ENCODE assay signal across 8 cellular contexts in genomic region chr15:49169880-49170597, GRCh38. TPM values are rescaled to one million over a fixed set of nuclear protein-coding genes. Genes with fewer than 3 reads are reported as not detected.
DNase-seq lines count a peak whose midpoint lies in the region; ATAC-seq and TF ChIP-seq lines count a peak whose summit lies in the region.

Gene GALK2 (plus strand): TSS chr15:49170247. CDS start chr15:49170323, 76 bp downstream.

- peak within 1 kb of the TSS; percentile 92 for H3K27ac ChIP-seq in DND-41 (ENCODE audit: low read length)
- peak within 1 kb of the TSS; percentile 65 for H3K27ac ChIP-seq in Karpas-422 (ENCODE audit: low read length)
- peak within 1 kb of the TSS; percentile 82 for H3K27ac ChIP-seq in RWPE1

- H4K20me1 ChIP-seq in DND-41 (ENCODE audit: insufficient read depth, low read length) (no peaks in the 10 kb centered on the region), Karpas-422 (ENCODE audit: insufficient read depth, low read depth, low read length) (no peaks in the 10 kb centered on the region)

- H3K27me3 ChIP-seq in DND-41 (ENCODE audit: insufficient read depth, low read length, poor library complexity) (no peaks in the 10 kb centered on the region), Karpas-422 (ENCODE audit: low read length) (no peaks in the 10 kb centered on the region)

- H3K4me1 Mint-ChIP-seq in activated T-helper 2 cell treated with anti-CD3 and anti-CD28 coated beads, Interferon-gamma antibody, Interleukin-2, Interleukin-4, amounts not matched to agents 10 μg/mL and 5 μg/mL and 100 μg/mL, durations not matched to agents 14 hours and 24 hours and 36 hours (ENCODE audit: low read depth): peaks cover 26% of the 10 kb centered on the region
- peaks cover 19 to 39% of the 10 kb centered on the region in 2 donors for H3K4me1 Mint-ChIP-seq in natural killer cell treated with Interleukin-12 subunit alpha and Interleukin-12 subunit beta and Interleukin-15 and Interleukin-18, amount 100 ng/mL, for 72 hours (ENCODE audit: low read depth in 2 of 2)

- H3K9me3 ChIP-seq in DND-41 (ENCODE audit: insufficient read depth, low read length, severe bottlenecking) (no peaks in the 10 kb centered on the region), Karpas-422 (ENCODE audit: low read length) (no peaks in the 10 kb centered on the region)

- POLR2A ChIA-PET in RWPE1 (lab: Yijun Ruan, JAX; ENCODE audit: low non-redundant PET): interaction anchor here (0.7 to 1.0 kb wide), 3 partner anchors 11 to 15 kb away, joined by 3 to 4 read pairs (median 3); partner anchors contain the start of gene COPS2

- H3K27me3 Mint-ChIP-seq in activated T-helper 2 cell treated with anti-CD3 and anti-CD28 coated beads, Interferon-gamma antibody, Interleukin-2, Interleukin-4, amounts not matched to agents 10 μg/mL and 5 μg/mL and 100 μg/mL, durations not matched to agents 14 hours and 24 hours and 36 hours (ENCODE audit: low read depth): no peaks in the 10 kb centered on the region
- H3K27me3 Mint-ChIP-seq in natural killer cell treated with Interleukin-12 subunit alpha and Interleukin-12 subunit beta and Interleukin-15 and Interleukin-18, amount 100 ng/mL, for 72 hours: no peaks in the 10 kb centered on the region

- no peaks in the 10 kb centered on the region for H3K9me3 Mint-ChIP-seq in activated T-helper 2 cell treated with anti-CD3 and anti-CD28 coated beads, Interferon-gamma antibody, Interleukin-2, Interleukin-4, amounts not matched to agents 10 μg/mL and 5 μg/mL and 100 μg/mL, durations not matched to agents 14 hours and 24 hours and 36 hours
- H3K9me3 Mint-ChIP-seq in natural killer cell treated with Interleukin-12 subunit alpha and Interleukin-12 subunit beta and Interleukin-15 and Interleukin-18, amount 100 ng/mL, for 72 hours: no peaks in the 10 kb centered on the region

- TF ChIP-seq CTCF in DND-41 (IDR thresholded peaks at IDR 0.05; ENCODE audit: borderline replicate concordance, extremely low read depth, low read length, poor library complexity, severe bottlenecking): no peak
- TF ChIP-seq CTCF in RWPE1 (conservative IDR thresholded peaks at IDR 0.05; ENCODE audit: low read depth): no peak

- peaks cover 25% of the 10 kb centered on the region for H3K4me1 ChIP-seq in DND-41 (ENCODE audit: insufficient read depth, low read length)
- H3K4me1 ChIP-seq in Karpas-422 (ENCODE audit: low read length): peaks cover 18% of the 10 kb centered on the region

- CTCF ChIA-PET in RWPE1 (lab: Yijun Ruan, JAX): interaction anchor here (1.0 kb wide), 1 partner anchor 975 kb away, joined by 3 read pairs; no protein-coding TSS in a partner anchor

- H3K79me2 ChIP-seq in DND-41 (ENCODE audit: insufficient read depth, low read length): peaks cover 51% of the 10 kb centered on the region
- H3K79me2 ChIP-seq in Karpas-422 (ENCODE audit: low read length): peaks cover 62% of the 10 kb centered on the region

- intact Hi-C loops in activated T-helper 2 cell treated with anti-CD3 and anti-CD28 coated beads, Interferon-gamma antibody, Interleukin-2, Interleukin-4, amounts not matched to agents 10 μg/mL and 5 μg/mL and 100 μg/mL, durations not matched to agents 14 hours and 24 hours and 36 hours (cut with micrococcal nuclease): loop anchor here (1.0 kb wide), 1 partner anchor 15 kb away; the partner anchor contains the start of gene COPS2

- peak within 1 kb of the TSS; percentile 81 for H3K9ac ChIP-seq in DND-41 (ENCODE audit: low read depth, low read length)
- peak within 1 kb of the TSS; percentile 79 for H3K9ac ChIP-seq in Karpas-422 (ENCODE audit: low read length)

- H3K27ac Mint-ChIP-seq in activated T-helper 2 cell treated with anti-CD3 and anti-CD28 coated beads, Interferon-gamma antibody, Interleukin-2, Interleukin-4, amounts not matched to agents 10 μg/mL and 5 μg/mL and 100 μg/mL, durations not matched to agents 14 hours and 24 hours and 36 hours: peak within 1 kb of the TSS; percentile 94
- peak within 1 kb of the TSS; percentile 89 to 96 for H3K27ac Mint-ChIP-seq in natural killer cell treated with Interleukin-12 subunit alpha and Interleukin-12 subunit beta and Interleukin-15 and Interleukin-18, amount 100 ng/mL, for 72 hours

- ATAC-seq in DND-41 (ENCODE audit: insufficient read depth, low read depth): peak; percentile 98
- ATAC-seq in GM21825 (IDR thresholded peaks at IDR 0.05; ENCODE audit: unreplicated experiment): peak; percentile 97
- ATAC-seq in natural killer cell treated with Interleukin-12 subunit alpha and Interleukin-12 subunit beta and Interleukin-15 and Interleukin-18, amount 100 ng/mL, for 72 hours: peak; percentile 99
- peak; percentile 100 for ATAC-seq in stimulated activated naive CD8-positive, alpha-beta T cell treated with anti-CD3 and anti-CD28 coated beads, Interleukin-15, Interleukin-2, amounts not matched to agents 100 U/mL and 50 U/mL, for 24 hours

- peak within 1 kb of the TSS; percentile 96 for H3K4me3 Mint-ChIP-seq in activated T-helper 2 cell treated with anti-CD3 and anti-CD28 coated beads, Interferon-gamma antibody, Interleukin-2, Interleukin-4, amounts not matched to agents 10 μg/mL and 5 μg/mL and 100 μg/mL, durations not matched to agents 14 hours and 24 hours and 36 hours (ENCODE audit: low read depth)
- peak within 1 kb of the TSS; percentile 95 for H3K4me3 Mint-ChIP-seq in natural killer cell treated with Interleukin-12 subunit alpha and Interleukin-12 subunit beta and Interleukin-15 and Interleukin-18, amount 100 ng/mL, for 72 hours

- no peaks in the 10 kb centered on the region for H3K9me2 ChIP-seq in Karpas-422 (replicated peaks; ENCODE audit: insufficient read depth, low read length)

- H3K36me3 Mint-ChIP-seq in activated T-helper 2 cell treated with anti-CD3 and anti-CD28 coated beads, Interferon-gamma antibody, Interleukin-2, Interleukin-4, amounts not matched to agents 10 μg/mL and 5 μg/mL and 100 μg/mL, durations not matched to agents 14 hours and 24 hours and 36 hours (ENCODE audit: low read depth): peaks cover 10% of the 10 kb centered on the region
- H3K36me3 Mint-ChIP-seq in natural killer cell treated with Interleukin-12 subunit alpha and Interleukin-12 subunit beta and Interleukin-15 and Interleukin-18, amount 100 ng/mL, for 72 hours: no peaks in the 10 kb centered on the region

- H3K36me3 ChIP-seq in DND-41 (ENCODE audit: insufficient read depth, low read length) (no peaks in the 10 kb centered on the region), Karpas-422 (ENCODE audit: insufficient read depth, low read length) (no peaks in the 10 kb centered on the region)

- peak; percentile 89 for DNase-seq in DND-41
- DNase-seq in Karpas-422: peak; percentile 91
- DNase-seq in RWPE1 (ENCODE audit: low spot score): peak; percentile 88
- peak; percentile 82 for DNase-seq in activated T-helper 2 cell treated with anti-CD3 and anti-CD28 coated beads, Interferon-gamma antibody, Interleukin-2, Interleukin-4, amounts not matched to agents 10 μg/mL and 5 μg/mL and 100 μg/mL, durations not matched to agents 14 hours and 24 hours and 36 hours (ENCODE audit: low spot score)
- DNase-seq in fibroblast of peridontal ligament (ENCODE audit: extremely low read depth): peak; percentile 78
- DNase-seq in natural killer cell treated with Interleukin-12 subunit alpha and Interleukin-12 subunit beta and Interleukin-15 and Interleukin-18, amount 100 ng/mL, for 72 hours (ENCODE audit: low spot score): peak; percentile 85
- peak; percentile 81 for DNase-seq in stimulated activated naive CD8-positive, alpha-beta T cell treated with anti-CD3 and anti-CD28 coated beads, Interleukin-15, Interleukin-2, amounts not matched to agents 100 U/mL and 50 U/mL, for 24 hours

- peak within 1 kb of the TSS; percentile 88 to 89 for H3K4me3 ChIP-seq in DND-41 (ENCODE audit: low read depth in 1 of 2, low read length in 2 of 2)
- peak within 1 kb of the TSS; percentile 80 for H3K4me3 ChIP-seq in Karpas-422 (ENCODE audit: low read length)

- H3K4me2 ChIP-seq in DND-41 (ENCODE audit: insufficient read depth, low read length): peak within 1 kb of the TSS; percentile 76
- peak within 1 kb of the TSS; percentile 99 for H3K4me2 ChIP-seq in Karpas-422 (ENCODE audit: low read depth, low read length, poor library complexity, severe bottlenecking)

- H2AFZ ChIP-seq in DND-41 (ENCODE audit: low read depth, low read length) (peak within 1 kb of the TSS; percentile 87), Karpas-422 (ENCODE audit: low read length) (peak within 1 kb of the TSS; percentile 41)

RNA-seq across cellular contexts. Expression of gene GALK2, which starts in this region (rescaled TPM):
- 27.0 and 33.0 TPM in 2 replicates for total RNA-seq in Karpas-422 (2014; rRNA removed; shearing (Covaris generic); ENCODE audit: low replicate concordance)
- total RNA-seq in activated T-helper 2 cell treated with anti-CD3 and anti-CD28 coated beads, Interferon-gamma antibody, Interleukin-2, Interleukin-4, amounts not matched to agents 10 μg/mL and 5 μg/mL and 100 μg/mL, durations not matched to agents 14 hours and 24 hours and 36 hours: 29.8 and 33.3 TPM in 2 replicates
- 10 to 100 TPM; 27.6 to 37.0 TPM for total RNA-seq in natural killer cell treated with Interleukin-12 subunit alpha and Interleukin-12 subunit beta and Interleukin-15 and Interleukin-18, amount 100 ng/mL, for 72 hours

Comparison
In these comparisons a context has a peak if more than half of its experiments do, and no peak if none do; other contexts are left out.
1. Peak in every context shown above with its lines: DNase-seq, ATAC-seq, H3K4me3 ChIP-seq and H3K27ac ChIP-seq.